1 cellular context compared by ENCODE assay signal in the genomic region with DNA sequence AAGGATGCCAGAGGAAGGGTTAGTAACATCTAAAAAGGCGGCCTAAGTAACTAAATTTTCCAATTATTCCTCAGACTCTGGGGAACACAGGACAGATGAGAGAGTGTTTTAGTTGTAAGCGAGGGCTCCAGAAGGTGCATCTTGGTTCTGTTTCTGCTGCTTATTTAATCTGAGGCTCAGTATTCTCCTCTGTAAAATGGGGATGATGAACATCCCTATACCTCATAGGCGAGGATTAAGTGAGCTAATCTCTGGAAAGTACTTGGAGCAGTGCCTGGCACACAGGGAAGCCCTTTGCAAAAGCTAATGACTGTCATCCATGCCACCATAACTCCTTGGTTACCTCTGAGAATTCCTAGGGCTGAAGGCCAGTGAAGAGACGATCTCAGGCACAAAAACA.
TF ChIP-seq lines count a peak whose summit lies in the region.

No MANE protein-coding gene starts in this region.

TF ChIP-seq in WTC11, 78 proteins besides CTCF, POLR2A, EP300 and RAD21 (continued from another document):
- TF ChIP-seq, protein P1, sequence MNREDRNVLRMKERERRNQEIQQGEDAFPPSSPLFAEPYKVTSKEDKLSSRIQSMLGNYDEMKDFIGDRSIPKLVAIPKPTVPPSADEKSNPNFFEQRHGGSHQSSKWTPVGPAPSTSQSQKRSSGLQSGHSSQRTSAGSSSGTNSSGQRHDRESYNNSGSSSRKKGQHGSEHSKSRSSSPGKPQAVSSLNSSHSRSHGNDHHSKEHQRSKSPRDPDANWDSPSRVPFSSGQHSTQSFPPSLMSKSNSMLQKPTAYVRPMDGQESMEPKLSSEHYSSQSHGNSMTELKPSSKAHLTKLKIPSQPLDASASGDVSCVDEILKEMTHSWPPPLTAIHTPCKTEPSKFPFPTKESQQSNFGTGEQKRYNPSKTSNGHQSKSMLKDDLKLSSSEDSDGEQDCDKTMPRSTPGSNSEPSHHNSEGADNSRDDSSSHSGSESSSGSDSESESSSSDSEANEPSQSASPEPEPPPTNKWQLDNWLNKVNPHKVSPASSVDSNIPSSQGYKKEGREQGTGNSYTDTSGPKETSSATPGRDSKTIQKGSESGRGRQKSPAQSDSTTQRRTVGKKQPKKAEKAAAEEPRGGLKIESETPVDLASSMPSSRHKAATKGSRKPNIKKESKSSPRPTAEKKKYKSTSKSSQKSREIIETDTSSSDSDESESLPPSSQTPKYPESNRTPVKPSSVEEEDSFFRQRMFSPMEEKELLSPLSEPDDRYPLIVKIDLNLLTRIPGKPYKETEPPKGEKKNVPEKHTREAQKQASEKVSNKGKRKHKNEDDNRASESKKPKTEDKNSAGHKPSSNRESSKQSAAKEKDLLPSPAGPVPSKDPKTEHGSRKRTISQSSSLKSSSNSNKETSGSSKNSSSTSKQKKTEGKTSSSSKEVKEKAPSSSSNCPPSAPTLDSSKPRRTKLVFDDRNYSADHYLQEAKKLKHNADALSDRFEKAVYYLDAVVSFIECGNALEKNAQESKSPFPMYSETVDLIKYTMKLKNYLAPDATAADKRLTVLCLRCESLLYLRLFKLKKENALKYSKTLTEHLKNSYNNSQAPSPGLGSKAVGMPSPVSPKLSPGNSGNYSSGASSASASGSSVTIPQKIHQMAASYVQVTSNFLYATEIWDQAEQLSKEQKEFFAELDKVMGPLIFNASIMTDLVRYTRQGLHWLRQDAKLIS (CRISPR knock-in tag; IDR thresholded peaks at IDR 0.05; ENCODE audit: borderline replicate concordance): no peak
- TF ChIP-seq CBFB (CRISPR knock-in tag; IDR thresholded peaks at IDR 0.05; ENCODE audit: low read depth): no peak
- TF ChIP-seq TCF7 (CRISPR knock-in tag; IDR thresholded peaks at IDR 0.05; ENCODE audit: low read depth): no peak
- TF ChIP-seq, protein P2, sequence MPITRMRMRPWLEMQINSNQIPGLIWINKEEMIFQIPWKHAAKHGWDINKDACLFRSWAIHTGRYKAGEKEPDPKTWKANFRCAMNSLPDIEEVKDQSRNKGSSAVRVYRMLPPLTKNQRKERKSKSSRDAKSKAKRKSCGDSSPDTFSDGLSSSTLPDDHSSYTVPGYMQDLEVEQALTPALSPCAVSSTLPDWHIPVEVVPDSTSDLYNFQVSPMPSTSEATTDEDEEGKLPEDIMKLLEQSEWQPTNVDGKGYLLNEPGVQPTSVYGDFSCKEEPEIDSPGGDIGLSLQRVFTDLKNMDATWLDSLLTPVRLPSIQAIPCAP (CRISPR knock-in tag; IDR thresholded peaks at IDR 0.05): no peak
- TF ChIP-seq ZNF671 (CRISPR knock-in tag; IDR thresholded peaks at IDR 0.05): no peak
